8 cellular contexts compared by ENCODE assay signal in genomic region chr9:122370303-122370702, GRCh38. TPM values are rescaled to one million over a fixed set of nuclear protein-coding genes. Genes with fewer than 3 reads are reported as not detected.
A peak's percentile ranks its signal among the peaks of the same experiment; 100 is the strongest.
DNase-seq lines count a peak whose midpoint lies in the region; ATAC-seq, FAIRE-seq and TF ChIP-seq lines count a peak whose summit lies in the region.

No MANE protein-coding gene starts in this region.

- peak; percentile 62 for DNase-seq in GF-D8 (lab: John Stamatoyannopoulos, UW)
- no peak for DNase-seq in activated CD8-positive, alpha-beta T cell treated with anti-CD3 and anti-CD28 coated beads for 36 hours
- peak; percentile 54 for DNase-seq in medulla oblongata (ENCODE audit: extremely low spot score)
- DNase-seq in DMS79 (lab: John Stamatoyannopoulos, UW), result no peak
- no peak for DNase-seq in epidermal melanocyte (ENCODE audit: insufficient read length, low spot score)
- DNase-seq in HTR-8/SVneo (ENCODE audit: insufficient read length, low spot score), result no peak

- H3K4me3 Mint-ChIP-seq in activated CD8-positive, alpha-beta T cell treated with anti-CD3 and anti-CD28 coated beads for 36 hours, result peak overlapping the region; percentile 18

- intact Hi-C loops in activated CD8-positive, alpha-beta T cell treated with anti-CD3 and anti-CD28 coated beads for 36 hours (cut with micrococcal nuclease), result loop anchor here (10.0 kb wide), 1 partner anchor 84 kb away; no protein-coding TSS in a partner anchor

- H3K27me3 Mint-ChIP-seq in activated CD8-positive, alpha-beta T cell treated with anti-CD3 and anti-CD28 coated beads for 36 hours, result peaks cover 23% of the 10 kb centered on the region

- peak; percentile 41 for ATAC-seq in HG02981 (IDR thresholded peaks at IDR 0.05; ENCODE audit: unreplicated experiment)
- peak; percentile 42 for ATAC-seq in activated CD8-positive, alpha-beta T cell treated with anti-CD3 and anti-CD28 coated beads for 36 hours
- no peak for ATAC-seq in HG03520 (IDR thresholded peaks at IDR 0.05; ENCODE audit: unreplicated experiment)

- FAIRE-seq in HTR-8/SVneo (lab: Jason Lieb, UNC), result no peak

- no peak for TF ChIP-seq CTCF in activated CD8-positive, alpha-beta T cell treated with anti-CD3 and anti-CD28 coated beads for 36 hours (IDR thresholded peaks at IDR 0.05)

- POLR2A ChIA-PET in activated CD8-positive, alpha-beta T cell treated with anti-CD3 and anti-CD28 coated beads for 36 hours (lab: Charles Lee), result no interaction called here

- H3K9me3 Mint-ChIP-seq in activated CD8-positive, alpha-beta T cell treated with anti-CD3 and anti-CD28 coated beads for 36 hours, result peaks cover 4% of the 10 kb centered on the region

- no peak overlapping the region for H3K27ac Mint-ChIP-seq in activated CD8-positive, alpha-beta T cell treated with anti-CD3 and anti-CD28 coated beads for 36 hours

- H3K4me1 Mint-ChIP-seq in activated CD8-positive, alpha-beta T cell treated with anti-CD3 and anti-CD28 coated beads for 36 hours (ENCODE audit: low read depth), result peaks cover 7% of the 10 kb centered on the region

- CTCF ChIA-PET in activated CD8-positive, alpha-beta T cell treated with anti-CD3 and anti-CD28 coated beads for 36 hours (lab: Charles Lee), result interaction anchor here (1.5 kb wide), 1 partner anchor 20 kb away, joined by 4 read pairs; no protein-coding TSS in a partner anchor

- no peaks in the 10 kb centered on the region for H3K36me3 Mint-ChIP-seq in activated CD8-positive, alpha-beta T cell treated with anti-CD3 and anti-CD28 coated beads for 36 hours (ENCODE audit: low read depth)

RNA-seq across cellular contexts. Expression of gene PTGS1, which starts 0.5 kb away (rescaled TPM):
- total RNA-seq in activated CD8-positive, alpha-beta T cell treated with anti-CD3 and anti-CD28 coated beads for 36 hours, result under 1 TPM in 1 of 2 experiments, not detected in 1; 0.23 TPM

Comparison
In these comparisons a context has a peak if more than half of its experiments do, and no peak if none do; other contexts are left out.
1. DNase-seq: peak in GF-D8 (single experiment) and medulla oblongata (single experiment); none in activated CD8-positive, alpha-beta T cell treated with anti-CD3 and anti-CD28 coated beads for 36 hours (single experiment), DMS79 (single experiment), epidermal melanocyte (single experiment) and HTR-8/SVneo (single experiment).